9 cellular contexts compared by ENCODE assay signal in the genomic region with DNA sequence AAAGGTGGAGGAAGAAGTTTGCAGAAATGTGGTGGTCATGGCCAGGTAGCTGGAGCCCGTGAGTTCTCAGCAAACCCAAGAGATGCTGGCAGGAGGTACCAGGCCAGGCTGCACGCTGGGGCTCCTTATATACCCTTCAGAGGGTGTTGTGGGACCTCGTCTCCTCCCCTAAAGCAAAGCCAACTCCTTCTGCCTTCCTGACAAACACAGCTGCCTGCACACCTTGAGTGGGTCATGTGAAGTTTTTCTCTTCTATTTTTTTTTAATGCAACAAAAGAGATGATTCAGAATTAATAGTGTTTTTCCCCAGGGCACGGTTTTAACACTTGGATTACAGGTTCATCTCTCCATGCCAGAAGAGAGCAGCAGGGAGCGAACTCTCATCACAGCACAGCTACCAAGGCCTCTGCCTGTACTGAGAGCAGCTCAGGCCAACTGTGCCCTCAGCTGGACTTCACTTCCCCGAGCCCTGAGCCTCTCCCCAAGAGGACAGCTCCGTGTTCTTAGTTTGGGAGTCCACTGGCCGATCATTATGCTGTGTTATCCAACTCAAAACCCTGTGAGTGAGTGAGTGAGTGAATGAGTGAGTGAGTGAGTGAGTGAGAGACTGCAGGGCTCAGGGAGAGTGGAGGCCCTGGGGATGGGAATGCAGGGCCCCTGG. TPM values are rescaled to one million over a fixed set of nuclear protein-coding genes. Genes with fewer than 3 reads are reported as not detected.
DNase-seq lines count a peak whose midpoint lies in the region; FAIRE-seq and TF ChIP-seq lines count a peak whose summit lies in the region.
"Had no signal": no experiment of that assay in that cellular context is flagged by ENCODE, and none has a peak within 500 bp of the region (broad histone marks: within the 10 kb centered on the region; RNA-seq: fewer than 3 reads in every experiment).

A gene (minus strand): TSS at position 102 of the 661 bp plus-strand sequence. CDS start 63 bp downstream, at position 39.

- H3K9ac ChIP-seq in H1 (replicated peaks in 1 of 4; ENCODE audit: extremely low read depth in 1 of 4, low read depth in 3 of 4, low read length in 3 of 4) = no peak within 1 kb of the TSS; a peak in 1 of 7 replicates

- H3K4ac ChIP-seq in H1 (replicated peaks; ENCODE audit: insufficient read length, low read depth, low read length) = no peak within 1 kb of the TSS

- H3K18ac ChIP-seq in H1 (ENCODE audit: extremely low read depth, low read length) = peak within 1 kb of the TSS; percentile 52; the same call in 1 of the 2 replicates

- CTCF ChIA-PET in H1 (lab: Charles Lee; ENCODE audit: partially characterized antibody) = interaction anchor here (0.6 to 3.4 kb wide), 7 partner anchors 30 to 1064 kb away, joined by 3 to 13 read pairs (median 4); no protein-coding TSS in a partner anchor
- CTCF ChIA-PET in CD8-positive, alpha-beta memory T cell (lab: Charles Lee) = interaction anchor here (1.0 kb wide), 1 partner anchor 30 kb away, joined by 5 read pairs; no protein-coding TSS in a partner anchor

- peak within 1 kb of the TSS; percentile 38 for H4K8ac ChIP-seq in H1 (ENCODE audit: extremely low read depth, insufficient read depth, low read length)

- H3K27me3 ChIP-seq in H1 (replicated peaks in 1 of 4; ENCODE audit: control insufficient read depth in 3 of 4, extremely low read depth in 1 of 4, insufficient read depth in 3 of 4, low read length in 3 of 4) = no peaks in the 10 kb centered on the region; a peak in 1 of 7 replicates
- no peaks in the 10 kb centered on the region for H3K27me3 ChIP-seq in CD8-positive, alpha-beta memory T cell (ENCODE audit: insufficient read depth, low read length, poor library complexity, severe bottlenecking)

- H3K4me3 Mint-ChIP-seq in CD8-positive, alpha-beta memory T cell = no peak within 1 kb of the TSS
- H3K4me3 Mint-ChIP-seq in activated T-helper 2 cell treated with anti-CD3 and anti-CD28 coated beads, Interferon-gamma antibody, Interleukin-2, Interleukin-4, amounts not matched to agents 10 μg/mL and 5 μg/mL and 100 μg/mL, durations not matched to agents 14 hours and 24 hours and 36 hours (ENCODE audit: low read depth) = no peak within 1 kb of the TSS

- TF ChIP-seq RAD21 in H1 (IDR thresholded peaks at IDR 0.05 in 1 of 2, conservative IDR thresholded peaks at IDR 0.05 in 1 of 2; ENCODE audit: low read depth in 2 of 2, low read length in 2 of 2) = no peak

- POLR2A ChIA-PET in H1 (lab: Charles Lee; ENCODE audit: partially characterized antibody) = interaction anchor here (0.6 to 8.0 kb wide), 3 partner anchors 10 to 169 kb away, joined by 3 to 69 read pairs (median 3); a partner anchor contains a TSS
- POLR2A ChIA-PET in CD8-positive, alpha-beta memory T cell (lab: Charles Lee) = no interaction called here

- no peak within 1 kb of the TSS for H3K56ac ChIP-seq in H1 (replicated peaks; ENCODE audit: insufficient read length, low read depth, low read length)

- TF ChIP-seq CTCF in H1 (IDR thresholded peaks at IDR 0.05; ENCODE audit: control extremely low read depth in 1 of 3, insufficient read depth in 1 of 3, low read depth in 1 of 3, low read length in 3 of 3) = no peak
- TF ChIP-seq CTCF in retinal pigment epithelial cell (conservative IDR thresholded peaks at IDR 0.05; ENCODE audit: low read depth, low read length) = peak; percentile 17

- H3K23me2 ChIP-seq in H1 (ENCODE audit: low read depth, low read length) = no peaks in the 10 kb centered on the region; the same call in 1 of the 2 replicates

- TF ChIP-seq POLR2A in H1 (IDR thresholded peaks at IDR 0.05; ENCODE audit: control extremely low read depth in 1 of 2, low read depth in 2 of 2, low read length in 2 of 2) = no peak

- 84% methylated on average over 8 of the region's 8 CpGs; no CpG with 5 or more reads in 1 of the 2 experiments for WGBS in H1 (ENCODE audit: extremely low coverage in 1 of 2, insufficient coverage in 1 of 2, insufficient read length in 1 of 2, insufficient replicate concordance in 2 of 2, low coverage in 1 of 2, low lambda C conversion rate in 2 of 2, missing lambda C conversion rate in 1 of 2), 2 experiments

- H2BK20ac ChIP-seq in H1 (ENCODE audit: low read length) = 0 out of 2 replicates have a peak within 1 kb of the TSS, but pooled peaks have one; percentile 32

- no peaks in the 10 kb centered on the region for H3K9me3 Mint-ChIP-seq in CD8-positive, alpha-beta memory T cell
- H3K9me3 Mint-ChIP-seq in activated T-helper 2 cell treated with anti-CD3 and anti-CD28 coated beads, Interferon-gamma antibody, Interleukin-2, Interleukin-4, amounts not matched to agents 10 μg/mL and 5 μg/mL and 100 μg/mL, durations not matched to agents 14 hours and 24 hours and 36 hours = no peaks in the 10 kb centered on the region

- no peak within 1 kb of the TSS for H4K5ac ChIP-seq in H1 (ENCODE audit: insufficient read length, low read depth, low read length)

- TF ChIP-seq EP300 in H1 (IDR thresholded peaks at IDR 0.05; ENCODE audit: borderline replicate concordance in 1 of 2, low read depth in 2 of 2, low read length in 2 of 2) = no peak

- H3K79me2 ChIP-seq in H1 (ENCODE audit: control insufficient read depth in 1 of 2, insufficient read depth in 2 of 2, low read length in 2 of 2) = no peaks in the 10 kb centered on the region

- H4K91ac ChIP-seq in H1 (replicated peaks; ENCODE audit: insufficient read length, low read length) = peak within 1 kb of the TSS; percentile 31

- no peak within 1 kb of the TSS for H2AK5ac ChIP-seq in H1 (ENCODE audit: low read depth, low read length)

- no peak within 1 kb of the TSS for H3K27ac ChIP-seq in H1 (ENCODE audit: low read depth, low read length)
- H3K27ac ChIP-seq in CD8-positive, alpha-beta memory T cell (ENCODE audit: low read depth, low read length) = no peak within 1 kb of the TSS
- H3K27ac ChIP-seq: neutrophil had no signal

- H3K23ac ChIP-seq in H1 (ENCODE audit: insufficient read length) = no peak within 1 kb of the TSS

- peak within 1 kb of the TSS; percentile 88; the same call in 1 of the 2 replicates for H2BK15ac ChIP-seq in H1 (ENCODE audit: low read length)

- peak; percentile 27 for DNase-seq in HT-29 (ENCODE audit: low spot score)
- peak; percentile 58 for DNase-seq in NCI-H345 treated with DMSO at 0.1 percent for 48 hours (lab: John Stamatoyannopoulos, UW; ENCODE audit: unreplicated experiment)
- DNase-seq in H1 (ENCODE audit: low read depth in 1 of 2, low spot score in 2 of 2) = no peak
- DNase-seq in retinal pigment epithelial cell (ENCODE audit: low read depth) = no peak
- no peak for DNase-seq in CD8-positive, alpha-beta memory T cell
- no peak for DNase-seq in activated T-helper 2 cell treated with anti-CD3 and anti-CD28 coated beads, Interferon-gamma antibody, Interleukin-2, Interleukin-4, amounts not matched to agents 10 μg/mL and 5 μg/mL and 100 μg/mL, durations not matched to agents 14 hours and 24 hours and 36 hours (ENCODE audit: low spot score)
- DNase-seq in Ammon's horn (ENCODE audit: low spot score) = no peak

- H2BK5ac ChIP-seq in H1 (ENCODE audit: low read depth, low read length) = 0 out of 2 replicates have a peak within 1 kb of the TSS, but pooled peaks have one; percentile 16

- no peak within 1 kb of the TSS for H3K14ac ChIP-seq in H1 (ENCODE audit: insufficient read length)

- no peak within 1 kb of the TSS for H2BK120ac ChIP-seq in H1 (replicated peaks; ENCODE audit: low read depth, low read length)

- no peak within 1 kb of the TSS for H3K4me3 ChIP-seq in H1 (ENCODE audit: extremely low read depth in 1 of 4, insufficient read depth in 2 of 4, low read depth in 3 of 4, low read length in 4 of 4)
- no peak within 1 kb of the TSS for H3K4me3 ChIP-seq in retinal pigment epithelial cell (ENCODE audit: low read length)
- H3K4me3 ChIP-seq in CD8-positive, alpha-beta memory T cell (ENCODE audit: low read length) = no peak within 1 kb of the TSS

- H3K36me3 ChIP-seq in H1 (ENCODE audit: control insufficient read depth in 2 of 4, insufficient read depth in 4 of 4, low read length in 3 of 4) = peaks cover 3 to 17% (median 6%) of the 10 kb centered on the region in 4 experiments; a peak in 5 of 8 replicates
- H3K36me3 ChIP-seq in CD8-positive, alpha-beta memory T cell (ENCODE audit: insufficient read depth, low read length) = no peaks in the 10 kb centered on the region
- H3K36me3 ChIP-seq: neutrophil had no signal

- peak within 1 kb of the TSS in 1 of 8 donors; percentile 38 for H3K27ac Mint-ChIP-seq in CD8-positive, alpha-beta memory T cell
- H3K27ac Mint-ChIP-seq in activated T-helper 2 cell treated with anti-CD3 and anti-CD28 coated beads, Interferon-gamma antibody, Interleukin-2, Interleukin-4, amounts not matched to agents 10 μg/mL and 5 μg/mL and 100 μg/mL, durations not matched to agents 14 hours and 24 hours and 36 hours = no peak within 1 kb of the TSS

- no peaks in the 10 kb centered on the region for H3K4me1 Mint-ChIP-seq in CD8-positive, alpha-beta memory T cell
- no peaks in the 10 kb centered on the region for H3K4me1 Mint-ChIP-seq in activated T-helper 2 cell treated with anti-CD3 and anti-CD28 coated beads, Interferon-gamma antibody, Interleukin-2, Interleukin-4, amounts not matched to agents 10 μg/mL and 5 μg/mL and 100 μg/mL, durations not matched to agents 14 hours and 24 hours and 36 hours (ENCODE audit: low read depth)

- H4K20me1 ChIP-seq in H1 (replicated peaks in 1 of 2; ENCODE audit: control insufficient read depth in 1 of 2, insufficient read depth in 2 of 2, low read length in 2 of 2) = peaks cover 2 to 3% of the 10 kb centered on the region in 2 experiments

- H3K36me3 Mint-ChIP-seq in CD8-positive, alpha-beta memory T cell = peaks cover 0 to 1% (median 0%) of the 10 kb centered on the region in 3 donors
- no peaks in the 10 kb centered on the region for H3K36me3 Mint-ChIP-seq in activated T-helper 2 cell treated with anti-CD3 and anti-CD28 coated beads, Interferon-gamma antibody, Interleukin-2, Interleukin-4, amounts not matched to agents 10 μg/mL and 5 μg/mL and 100 μg/mL, durations not matched to agents 14 hours and 24 hours and 36 hours (ENCODE audit: low read depth)

- no peaks in the 10 kb centered on the region for H3K9me3 ChIP-seq in H1 (ENCODE audit: insufficient read depth in 2 of 2, low read depth in 1 of 2, low read length in 1 of 2)
- H3K9me3 ChIP-seq in CD8-positive, alpha-beta memory T cell (ENCODE audit: low read length) = no peaks in the 10 kb centered on the region
- H3K9me3 ChIP-seq: neutrophil had no signal

- no peak for FAIRE-seq in H1 (lab: Jason Lieb, UNC)

- intact Hi-C loops in activated T-helper 2 cell treated with anti-CD3 and anti-CD28 coated beads, Interferon-gamma antibody, Interleukin-2, Interleukin-4, amounts not matched to agents 10 μg/mL and 5 μg/mL and 100 μg/mL, durations not matched to agents 14 hours and 24 hours and 36 hours (cut with micrococcal nuclease) = no loop called here

- peak within 1 kb of the TSS; percentile 17; the same call in 1 of the 2 replicates for H2BK12ac ChIP-seq in H1 (ENCODE audit: low read depth, low read length)

- no peaks in the 10 kb centered on the region for H3K79me1 ChIP-seq in H1 (ENCODE audit: low read depth, low read length)

- H3K4me2 ChIP-seq in H1 (ENCODE audit: insufficient read depth in 1 of 2, low read depth in 2 of 2, low read length in 2 of 2) = no peak within 1 kb of the TSS

- no peak within 1 kb of the TSS for H2AFZ ChIP-seq in H1 (ENCODE audit: low read length)

- H3K27me3 Mint-ChIP-seq in CD8-positive, alpha-beta memory T cell = peaks cover 12 to 16% of the 10 kb centered on the region in 2 donors
- H3K27me3 Mint-ChIP-seq in activated T-helper 2 cell treated with anti-CD3 and anti-CD28 coated beads, Interferon-gamma antibody, Interleukin-2, Interleukin-4, amounts not matched to agents 10 μg/mL and 5 μg/mL and 100 μg/mL, durations not matched to agents 14 hours and 24 hours and 36 hours (ENCODE audit: low read depth) = no peaks in the 10 kb centered on the region

- peaks cover 0 to 16% (median 10%) of the 10 kb centered on the region in 4 experiments; a peak in 6 of 7 replicates for H3K4me1 ChIP-seq in H1 (replicated peaks in 1 of 4; ENCODE audit: control insufficient read depth in 3 of 4, insufficient read depth in 4 of 4, low read length in 3 of 4)
- no peaks in the 10 kb centered on the region for H3K4me1 ChIP-seq in CD8-positive, alpha-beta memory T cell (ENCODE audit: insufficient read depth, low read length)

RNA-seq across cellular contexts. Expression of the gene that starts here (rescaled TPM):
- 14.1 and 15.9 TPM in 2 replicates for total RNA-seq in HT-29 (2014; rRNA removed; shearing (Covaris generic))
- 0.13 and 0.21 TPM in 2 replicates for total RNA-seq in H1 (2021; fragmentation: NEBNext Ultra II Directional; extraction: Animal tissue kit (Norgen Biotek cat#: 25700))
- 0.09 and 0.11 TPM in 2 replicates for polyA plus RNA-seq in H1 (2011; rRNA removed)
- 0.16 TPM for polyA plus RNA-seq in H1 (2011; cell fraction: cytosol; rRNA removed)
- 0.47 TPM for polyA plus RNA-seq in H1 (2011; cell fraction: nucleus; rRNA removed)
- polyA plus RNA-seq in H1 (2012, experiment 1 of 2) = 0.17 to 0.40 TPM (median 0.23 TPM) in 4 replicates
- polyA plus RNA-seq in H1 (2012, experiment 2 of 2) = not detected
- polyA plus RNA-seq in H1 (2013, experiment 1 of 2) = 0.04 TPM
- 0.42 TPM for polyA plus RNA-seq in H1 (2013, experiment 2 of 2)
- 0.20 and 0.25 TPM in 2 replicates for polyA minus RNA-seq in H1 (2011; rRNA and poly(A)+ RNA removed)
- not detected for polyA minus RNA-seq in H1 (2011; cell fraction: cytosol; rRNA and poly(A)+ RNA removed)
- 0.80 TPM for polyA minus RNA-seq in H1 (2011; cell fraction: nucleus; rRNA and poly(A)+ RNA removed)
- not detected for total RNA-seq in CD8-positive, alpha-beta memory T cell
- not detected for polyA plus RNA-seq in CD8-positive, alpha-beta memory T cell
- not detected in 2 replicates for total RNA-seq in activated T-helper 2 cell treated with anti-CD3 and anti-CD28 coated beads, Interferon-gamma antibody, Interleukin-2, Interleukin-4, amounts not matched to agents 10 μg/mL and 5 μg/mL and 100 μg/mL, durations not matched to agents 14 hours and 24 hours and 36 hours
- total RNA-seq: chondrocyte had no signal

Comparison
In these comparisons a context has a peak if more than half of its experiments do, and no peak if none do; other contexts are left out.
1. RNA of the gene that starts here (total RNA-seq): 14.1 to 15.9 TPM in HT-29; 0.13 to 0.21 TPM in H1, not detected in CD8-positive, alpha-beta memory T cell and not detected in activated T-helper 2 cell treated with anti-CD3 and anti-CD28 coated beads, Interferon-gamma antibody, Interleukin-2, Interleukin-4, amounts not matched to agents 10 μg/mL and 5 μg/mL and 100 μg/mL, durations not matched to agents 14 hours and 24 hours and 36 hours; every median in the first group is over 10 times any median in the second.
2. DNase-seq: peak in HT-29 (single experiment) and NCI-H345 treated with DMSO at 0.1 percent for 48 hours (single experiment); none in H1 (0 of 2), retinal pigment epithelial cell (single experiment), CD8-positive, alpha-beta memory T cell (0 of 5), activated T-helper 2 cell treated with anti-CD3 and anti-CD28 coated beads, Interferon-gamma antibody, Interleukin-2, Interleukin-4, amounts not matched to agents 10 μg/mL and 5 μg/mL and 100 μg/mL, durations not matched to agents 14 hours and 24 hours and 36 hours (single experiment) and Ammon's horn (single experiment).